Comparison of ENCODE assay signal across 8 cellular contexts in genomic region chr1:145093517-145094149, GRCh38. TPM values are rescaled to one million over a fixed set of nuclear protein-coding genes. Genes with fewer than 3 reads are reported as not detected.
DNase-seq lines count a peak whose midpoint lies in the region; ATAC-seq and TF ChIP-seq lines count a peak whose summit lies in the region.
"Not testable (repeated sequence)": the region's sequence is repeated elsewhere in the genome, so short reads cannot be mapped to it uniquely, and the experiment has no call there.

No MANE protein-coding gene starts in this region.

- H3K79me2 ChIP-seq in GM23248 (ENCODE audit: insufficient read depth) = not testable (repeated sequence)

- H3K4me2 ChIP-seq in GM23248 (ENCODE audit: unreplicated experiment) = peak overlapping the region; percentile 65

- not testable (repeated sequence) for H3K27me3 ChIP-seq in GM23248 (replicated peaks; ENCODE audit: insufficient read depth); Peyer's patch; left ventricle myocardium inferior (ENCODE audit: low read depth)

- 0 to 1% methylated on average over 5 to 29 of the region's 47 CpGs for WGBS in GM23248 (ENCODE audit: low coverage in 1 of 2, low lambda C conversion rate in 2 of 2, missing lambda C conversion rate in 2 of 2), 2 experiments

- not testable (repeated sequence) for H4K20me1 ChIP-seq in GM23248 (ENCODE audit: insufficient read depth)

- H3K9ac ChIP-seq in GM23248 = peak overlapping the region; percentile 75

- ATAC-seq in mucosa of descending colon = not testable (repeated sequence)

- not testable (repeated sequence) for H3K9me2 ChIP-seq in GM23248 (ENCODE audit: insufficient read depth)

- TF ChIP-seq CTCF in Peyer's patch (IDR thresholded peaks at IDR 0.05); left ventricle myocardium inferior (IDR thresholded peaks at IDR 0.05; ENCODE audit: borderline replicate concordance); mucosa of descending colon (IDR thresholded peaks at IDR 0.05): not testable (repeated sequence)

- not testable (repeated sequence) for H2AFZ ChIP-seq in GM23248

- not testable (repeated sequence) for TF ChIP-seq POLR2A in Peyer's patch (IDR thresholded peaks at IDR 0.05)

- H3F3A ChIP-seq in GM23248 (ENCODE audit: insufficient read depth) = not testable (repeated sequence)

- H3K27ac ChIP-seq in GM23248 (peak overlapping the region; percentile 53; the same call in 1 of the 2 replicates), Peyer's patch (peak overlapping the region in 2 of 4 donors; percentile 57 to 60), left ventricle myocardium inferior (replicated peaks) (peak overlapping the region; percentile 77), skin epidermis (peak overlapping the region in 16 of 21 experiments; percentile 31 to 78 (median 69))

- in situ Hi-C loops in GM23248 (cut with MboI) = not testable (repeated sequence)

- H3K4me1 ChIP-seq in GM23248 (ENCODE audit: insufficient read depth); Peyer's patch; left ventricle myocardium inferior; mucosa of descending colon (ENCODE audit: low read depth): not testable (repeated sequence)

- H3K36me3 ChIP-seq in GM23248 (ENCODE audit: low read depth); Peyer's patch; left ventricle myocardium inferior; mucosa of descending colon (ENCODE audit: low read depth): not testable (repeated sequence)

- H3K4me3 ChIP-seq in GM23248 = peak overlapping the region; percentile 70
- peak overlapping the region in 3 of 4 donors; percentile 35 to 54 (median 40) for H3K4me3 ChIP-seq in Peyer's patch
- H3K4me3 ChIP-seq in left ventricle myocardium inferior = peak overlapping the region; percentile 64
- H3K4me3 ChIP-seq in mucosa of descending colon = not testable (repeated sequence)
- H3K4me3 ChIP-seq in skin epidermis = peak overlapping the region; percentile 35 to 48 (median 40)

- peak; percentile 0 for DNase-seq in A172 (ENCODE audit: low spot score)
- peak; percentile 38 for DNase-seq in GM23248
- peak in 2 of 3 donors; percentile 44 to 78 for DNase-seq in Peyer's patch
- DNase-seq in activated T-cell treated with anti-CD3 and anti-CD28 coated beads for 48 hours (ENCODE audit: low read depth) = peak; percentile 11
- peak; percentile 7 for DNase-seq in cerebellar cortex (ENCODE audit: low spot score)
- peak; percentile 74 for DNase-seq in left ventricle myocardium inferior
- peak; percentile 64 to 82 (median 65) for DNase-seq in mucosa of descending colon

- H3K9me3 ChIP-seq in GM23248 (ENCODE audit: low read depth); Peyer's patch; left ventricle myocardium inferior (replicated peaks); mucosa of descending colon: not testable (repeated sequence)

- intact Hi-C loops in left ventricle myocardium inferior (cut with micrococcal nuclease); mucosa of descending colon (cut with DNase I, micrococcal nuclease): not testable (repeated sequence)

RNA-seq across cellular contexts. Expression of gene SRGAP2B, which starts 1.5 kb away (rescaled TPM):
- total RNA-seq in A172 (2014; rRNA removed; shearing (Covaris generic)) = 34.2 and 41.8 TPM in 2 replicates
- total RNA-seq in GM23248 (2014; rRNA removed; shearing (Covaris generic)) = 12.6 and 16.1 TPM in 2 replicates
- 12.6 and 12.8 TPM in 2 replicates for polyA plus RNA-seq in GM23248 (2016; fragmentation: Nextera tagmentation; extraction: Ambion mirVana)
- 10 to 100 TPM in 1 of 4 donors, 1 to 10 TPM in 3; 2.5 to 31.4 (median 5.8) TPM for total RNA-seq in Peyer's patch
- 9.4 TPM for total RNA-seq in left ventricle myocardium inferior
- 10 to 100 TPM in 2 of 3 donors, 1 to 10 TPM in 1; 5.7 to 25.8 (median 10.6) TPM for total RNA-seq in mucosa of descending colon

RNA-seq across cellular contexts. Expression of gene FAM72D, which starts 2.1 kb away (rescaled TPM):
- 8.4 and 9.4 TPM in 2 replicates for total RNA-seq in A172 (2014; rRNA removed; shearing (Covaris generic))
- 0.43 and 1.1 TPM in 2 replicates for total RNA-seq in GM23248 (2014; rRNA removed; shearing (Covaris generic))
- polyA plus RNA-seq in GM23248 (2016; fragmentation: Nextera tagmentation; extraction: Ambion mirVana) = 1.6 and 2.4 TPM in 2 replicates
- total RNA-seq in Peyer's patch (1 to 10 TPM in 1 of 4 donors, not detected in 3; 1.2 TPM), left ventricle myocardium inferior (0.19 TPM), mucosa of descending colon (1 to 10 TPM in 1 of 3 donors, under 1 TPM in 2; 0.19 to 1.1 (median 0.26) TPM)

Comparison
In these comparisons a context has a peak if more than half of its experiments do, and no peak if none do; other contexts are left out.
1. DNase-seq: peak in every context shown above with its lines; median percentile 74 in left ventricle myocardium inferior; 65 in mucosa of descending colon; 61 in Peyer's patch; 38 in GM23248; 11 in activated T-cell treated with anti-CD3 and anti-CD28 coated beads for 48 hours; 7 in cerebellar cortex; 0 in A172.